In genomic region chr5:115345344-115345743, GRCh38 we compare ENCODE assay signal across 9 cellular contexts.
"Had no signal": no experiment of that assay in that cellular context is flagged by ENCODE, and none has a peak within 500 bp of the region (broad histone marks: within the 10 kb centered on the region; RNA-seq: fewer than 3 reads in every experiment).

No MANE protein-coding gene starts in this region.

- H3K9ac ChIP-seq: GM23248 had no signal

- H2AFZ ChIP-seq: GM23248 had no signal

- H3K9me3 ChIP-seq: HAP-1 had no signal

- H3K27ac ChIP-seq: GM23248 had no signal

- FAIRE-seq: HTR-8/SVneo, K562 had no signal

- H3K4me3 ChIP-seq: GM23248, HAP-1, K562 had no signal

- ATAC-seq: HCT116, K562 had no signal

- DNase-seq: GM23248, GOT3, H7, IMR-90, KG1 had no signal

- H3K36me3 ChIP-seq: HAP-1 had no signal
